8 cellular contexts compared by ENCODE assay signal in genomic region chr7:137981668-137982067, GRCh38. TPM values are rescaled to one million over a fixed set of nuclear protein-coding genes. Genes with fewer than 3 reads are reported as not detected.
DNase-seq lines count a peak whose midpoint lies in the region; ATAC-seq and TF ChIP-seq lines count a peak whose summit lies in the region.

No MANE protein-coding gene starts in this region.

- peak overlapping the region; percentile 90 for H3K27ac ChIP-seq in KMS-11
- peak overlapping the region; percentile 36 for H3K27ac ChIP-seq in parathyroid adenoma

- peaks cover 6% of the 10 kb centered on the region for H3K9me3 Mint-ChIP-seq in glutamatergic neuron (ENCODE audit: unreplicated experiment)

- H3K9ac ChIP-seq in KMS-11 (peak overlapping the region; percentile 47; the same call in 1 of the 2 replicates), parathyroid adenoma (no peak overlapping the region)

- H3K27me3 Mint-ChIP-seq in glutamatergic neuron (ENCODE audit: unreplicated experiment): peaks cover 1% of the 10 kb centered on the region

- no peaks in the 10 kb centered on the region for H4K20me1 ChIP-seq in KMS-11 (ENCODE audit: insufficient read depth)

- intact Hi-C loops in sciatic nerve (cut with DNase I): no loop called here

- H3K4me1 Mint-ChIP-seq in glutamatergic neuron (ENCODE audit: low read depth, unreplicated experiment): peaks cover 27% of the 10 kb centered on the region

- no peak overlapping the region for H3K4me3 Mint-ChIP-seq in glutamatergic neuron (ENCODE audit: unreplicated experiment)

- peak overlapping the region; percentile 11; the same call in 1 of the 2 replicates for H2AFZ ChIP-seq in KMS-11 (ENCODE audit: low read depth)
- H2AFZ ChIP-seq in parathyroid adenoma: no peak overlapping the region

- H3K27me3 ChIP-seq in KMS-11 (ENCODE audit: insufficient read depth, low read depth) (no peaks in the 10 kb centered on the region), parathyroid adenoma (ENCODE audit: control insufficient read depth, insufficient read depth, low read length) (no peaks in the 10 kb centered on the region)

- peaks cover 20% of the 10 kb centered on the region for H3K36me3 Mint-ChIP-seq in glutamatergic neuron (ENCODE audit: unreplicated experiment)

- H3K27ac Mint-ChIP-seq in glutamatergic neuron (ENCODE audit: unreplicated experiment): no peak overlapping the region

- H3K4me3 ChIP-seq in KMS-11 (IDR thresholded peaks at IDR 0.05; ENCODE audit: insufficient read depth, low read depth, low read length): peak overlapping the region; percentile 47
- H3K4me3 ChIP-seq in parathyroid adenoma (ENCODE audit: low read depth, low read length): no peak overlapping the region

- no peaks in the 10 kb centered on the region; the same call in 1 of the 2 replicates for H3K36me3 ChIP-seq in KMS-11 (ENCODE audit: insufficient read depth)
- no peaks in the 10 kb centered on the region for H3K36me3 ChIP-seq in parathyroid adenoma (ENCODE audit: control insufficient read depth, insufficient read depth, low read length)

- H3K79me2 ChIP-seq in KMS-11 (ENCODE audit: insufficient read depth, low read depth) (peaks cover 89% of the 10 kb centered on the region), parathyroid adenoma (peaks cover 90% of the 10 kb centered on the region)

- H3K4me1 ChIP-seq in KMS-11 (ENCODE audit: low read depth, poor library complexity, severe bottlenecking) (peaks cover 93% of the 10 kb centered on the region), parathyroid adenoma (peaks cover 42% of the 10 kb centered on the region)

- DNase-seq in NCI-H526 treated with DMSO at 0.1 percent for 48 hours (lab: John Stamatoyannopoulos, UW) (no peak), sciatic nerve (ENCODE audit: low spot score) (no peak), SW480 (ENCODE audit: low spot score) (no peak), glutamatergic neuron (no peak)

- peak; percentile 68 for ATAC-seq in GM18508 (IDR thresholded peaks at IDR 0.05; ENCODE audit: insufficient read depth, unreplicated experiment)
- peak; percentile 52 for ATAC-seq in GM21737 (IDR thresholded peaks at IDR 0.05; ENCODE audit: unreplicated experiment)
- ATAC-seq in sciatic nerve: no peak

- H3K9me3 ChIP-seq in parathyroid adenoma (ENCODE audit: control insufficient read depth, low read length): no peaks in the 10 kb centered on the region

- H3K4me2 ChIP-seq in KMS-11 (peak overlapping the region; percentile 99), parathyroid adenoma (ENCODE audit: low read length) (no peak overlapping the region)

- TF ChIP-seq CTCF in KMS-11 (conservative IDR thresholded peaks at IDR 0.05; ENCODE audit: low read depth, low read length) (no peak), parathyroid adenoma (IDR thresholded peaks at IDR 0.05) (no peak), glutamatergic neuron (IDR thresholded peaks at IDR 0.05; ENCODE audit: partially characterized antibody, unreplicated experiment) (no peak)

RNA-seq across cellular contexts. Expression of gene CREB3L2, which starts 20.2 kb away (rescaled TPM):
- total RNA-seq in sciatic nerve: 103 TPM
- 45.4 TPM for total RNA-seq in glutamatergic neuron (ENCODE audit: unreplicated experiment)
